In the genomic region with DNA sequence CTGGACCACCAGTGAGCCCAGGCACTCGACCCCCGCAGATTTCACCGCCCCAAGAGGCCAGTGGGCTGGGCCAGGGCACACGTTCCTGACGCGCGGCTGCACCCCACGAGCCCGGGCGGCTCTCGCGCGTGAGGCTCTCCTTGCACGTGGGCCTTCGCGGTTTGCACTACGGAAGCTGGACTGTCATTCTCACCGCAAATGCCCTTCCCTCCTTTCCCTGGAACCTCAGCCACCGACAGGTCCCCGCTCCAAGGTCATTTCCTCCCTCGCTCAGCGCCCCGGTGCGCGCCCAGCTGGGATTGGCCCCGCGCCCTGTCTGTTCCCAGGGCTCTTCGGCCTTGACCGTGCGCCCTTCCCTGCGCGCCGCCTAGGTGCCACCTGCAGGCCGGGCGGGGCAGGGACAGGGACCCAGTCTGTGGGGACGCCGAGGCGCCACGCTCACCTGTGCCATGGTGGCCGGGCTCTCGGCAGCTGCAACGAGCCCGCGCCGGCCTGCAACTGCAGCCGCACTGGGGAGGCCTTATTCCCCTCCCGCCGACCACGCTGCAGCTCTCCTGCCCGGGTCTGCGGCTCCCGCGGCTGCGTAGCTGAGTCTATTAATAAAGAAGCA, we compare ENCODE assay signal across 8 cellular contexts. TPM values are rescaled to one million over a fixed set of nuclear protein-coding genes. Genes with fewer than 3 reads are reported as not detected.
DNase-seq lines count a peak whose midpoint lies in the region; ATAC-seq, FAIRE-seq and TF ChIP-seq lines count a peak whose summit lies in the region.

No MANE protein-coding gene starts in this region.

- H3K4me1 ChIP-seq in ascending aorta (peaks cover 7 to 40% of the 10 kb centered on the region in 2 donors), keratinocyte (ENCODE audit: control insufficient read depth, extremely low read depth, insufficient read depth, low read length) (peaks cover 23% of the 10 kb centered on the region)

- no peak for FAIRE-seq in keratinocyte (lab: Jason Lieb, UNC)

- CTCF ChIA-PET in T-cell (lab: Charles Lee), result interaction anchor here (1.1 to 1.3 kb wide), 3 partner anchors 18 to 42 kb away, joined by 3 to 4 read pairs (median 4); no protein-coding TSS in a partner anchor

- H3K27ac ChIP-seq in C4-2B (peak overlapping the region; percentile 49), ascending aorta (no peak overlapping the region), keratinocyte (ENCODE audit: control insufficient read depth, insufficient read depth, low read length) (no peak overlapping the region)

- H3K4me2 ChIP-seq in keratinocyte (ENCODE audit: control insufficient read depth, extremely low read depth, insufficient read depth, low read depth, low read length), result peak overlapping the region; percentile 80

- H3K9ac ChIP-seq in keratinocyte (ENCODE audit: control insufficient read depth, extremely low read depth, insufficient read depth, low read length), result no peak overlapping the region

- no peak; the same call in 1 of the 2 replicates for TF ChIP-seq CTCF in C4-2B (conservative IDR thresholded peaks at IDR 0.05)
- peak; percentile 28 to 45 (median 28) for TF ChIP-seq CTCF in ascending aorta (IDR thresholded peaks at IDR 0.05)
- peak; percentile 22 to 86 (median 72) for TF ChIP-seq CTCF in keratinocyte (optimal IDR thresholded peaks at IDR 0.05 in 1 of 3, IDR thresholded peaks at IDR 0.05 in 1 of 3, conservative IDR thresholded peaks at IDR 0.05 in 1 of 3; ENCODE audit: extremely low read depth in 1 of 3, insufficient read depth in 2 of 3, low read length in 3 of 3)

- no peaks in the 10 kb centered on the region for H3K79me2 ChIP-seq in keratinocyte (ENCODE audit: control insufficient read depth, insufficient read depth, low read length)

- no peaks in the 10 kb centered on the region for H3K9me3 Mint-ChIP-seq in T-cell

- H3K27me3 Mint-ChIP-seq in T-cell, result peaks cover 0 to 6% of the 10 kb centered on the region in 2 donors

- H2AFZ ChIP-seq in keratinocyte (ENCODE audit: control insufficient read depth, low read length), result peak overlapping the region; percentile 27

- peak overlapping the region; percentile 87 to 94 for H3K4me3 ChIP-seq in ascending aorta
- H3K4me3 ChIP-seq in keratinocyte (ENCODE audit: control insufficient read depth in 2 of 3, extremely low read depth in 1 of 3, insufficient read depth in 2 of 3, low read depth in 1 of 3, low read length in 3 of 3), result peak overlapping the region; percentile 18 to 57 (median 46)

- peak overlapping the region; percentile 87 to 94 (median 87) for H3K4me3 Mint-ChIP-seq in T-cell

- H3K4me1 Mint-ChIP-seq in T-cell, result peaks cover 32 to 36% (median 34%) of the 10 kb centered on the region in 3 donors

- ATAC-seq in GM19452 (IDR thresholded peaks at IDR 0.05; ENCODE audit: unreplicated experiment) (peak; percentile 40), T-cell (replicated peaks in 1 of 4) (peak; percentile 49 to 63 (median 58)), GM21786 (IDR thresholded peaks at IDR 0.05; ENCODE audit: unreplicated experiment) (no peak)

- H3K9me3 ChIP-seq in ascending aorta (no peaks in the 10 kb centered on the region), keratinocyte (ENCODE audit: control insufficient read depth, low read depth, low read length) (no peaks in the 10 kb centered on the region)

- H3K27ac Mint-ChIP-seq in T-cell, result peak overlapping the region; percentile 87 to 90

- dilution Hi-C loops in keratinocyte (cut with MboI; ENCODE audit: extremely low pct_ligation_motif_present, low sequenced_read_pairs), result no loop called here

- no peaks in the 10 kb centered on the region for H3K36me3 ChIP-seq in ascending aorta
- no peaks in the 10 kb centered on the region for H3K36me3 ChIP-seq in keratinocyte (ENCODE audit: control insufficient read depth in 2 of 2, extremely low read depth in 1 of 2, insufficient read depth in 2 of 2, low read length in 2 of 2)

- POLR2A ChIA-PET in T-cell (lab: Charles Lee), result interaction anchor here (0.6 to 1.0 kb wide), 3 partner anchors 20 to 103 kb away, joined by 3 to 7 read pairs (median 4); no protein-coding TSS in a partner anchor

- intact Hi-C loops in ascending aorta (cut with DNase I), result loop anchor here (2.0 to 5.0 kb wide), 3 partner anchors 45 to 798 kb away; a partner anchor contains a TSS

- no peaks in the 10 kb centered on the region for H3K27me3 ChIP-seq in ascending aorta
- peaks cover 8% of the 10 kb centered on the region for H3K27me3 ChIP-seq in keratinocyte (ENCODE audit: control insufficient read depth, extremely low read depth, insufficient read depth, low read length)

- peak; percentile 57 to 64 for DNase-seq in Kasumi-1 (lab: John Stamatoyannopoulos, UW)
- peak in 33 of 34 experiments; percentile 21 to 80 (median 49) for DNase-seq in T-cell
- no peak for DNase-seq in ascending aorta (ENCODE audit: low spot score in 2 of 2)
- DNase-seq in keratinocyte (ENCODE audit: low read depth, low spot score), result no peak
- peak; percentile 75 for DNase-seq in stimulated activated CD4-positive, alpha-beta T cell treated with anti-CD3 and anti-CD28 coated beads, Interleukin-4, amount 100 ng/mL, for 24 hours

- H3K36me3 Mint-ChIP-seq in T-cell, result no peaks in the 10 kb centered on the region

- H3K9me1 ChIP-seq in keratinocyte (ENCODE audit: control insufficient read depth, extremely low read depth, insufficient read depth, low read length), result no peaks in the 10 kb centered on the region

- H4K20me1 ChIP-seq in keratinocyte (ENCODE audit: control insufficient read depth, extremely low read depth, insufficient read depth, low read length), result no peaks in the 10 kb centered on the region

RNA-seq across cellular contexts. Expression of a gene that starts 2.1 kb away (rescaled TPM):
- 10 to 100 TPM; 21.2 to 44.1 (median 35.9) TPM for total RNA-seq in T-cell
- total RNA-seq in ascending aorta, result 76.3 TPM
- 12.0 to 25.5 TPM (median 12.9 TPM) in 3 replicates for polyA plus RNA-seq in keratinocyte
- 17.0 TPM for polyA plus RNA-seq in keratinocyte (2011; ENCODE audit: low read depth)
- polyA plus RNA-seq in keratinocyte (2011; cell fraction: cytosol; rRNA removed), result 10.7 and 11.6 TPM in 2 replicates
- polyA plus RNA-seq in keratinocyte (2011; cell fraction: nucleus; rRNA removed), result 35.0 and 37.1 TPM in 2 replicates
- 13.3 and 25.6 TPM in 2 replicates for polyA plus RNA-seq in keratinocyte (2012; ENCODE audit: low replicate concordance)
- polyA minus RNA-seq in keratinocyte, result 36.9 to 65.1 TPM (median 42.2 TPM) in 3 replicates
- polyA minus RNA-seq in keratinocyte (2011; cell fraction: cytosol; rRNA and poly(A)+ RNA removed), result 33.8 TPM
- polyA minus RNA-seq in keratinocyte (2011; cell fraction: nucleus; rRNA and poly(A)+ RNA removed), result 70.4 and 95.8 TPM in 2 replicates

RNA-seq across cellular contexts. Expression of a gene that starts 59.8 kb away (rescaled TPM):
- 10 to 100 TPM; 34.0 to 36.9 (median 35.3) TPM for total RNA-seq in T-cell
- total RNA-seq in ascending aorta, result 14.2 TPM
- 85.8 to 120 TPM (median 115 TPM) in 3 replicates for polyA plus RNA-seq in keratinocyte
- 39.1 TPM for polyA plus RNA-seq in keratinocyte (2011; ENCODE audit: low read depth)
- polyA plus RNA-seq in keratinocyte (2011; cell fraction: cytosol; rRNA removed), result 69.4 and 91.8 TPM in 2 replicates
- 38.2 and 40.5 TPM in 2 replicates for polyA plus RNA-seq in keratinocyte (2011; cell fraction: nucleus; rRNA removed)
- polyA plus RNA-seq in keratinocyte (2012; ENCODE audit: low replicate concordance), result 65.3 and 103 TPM in 2 replicates
- polyA minus RNA-seq in keratinocyte, result 26.2 to 34.7 TPM (median 31.8 TPM) in 3 replicates
- 67.5 TPM for polyA minus RNA-seq in keratinocyte (2011; cell fraction: cytosol; rRNA and poly(A)+ RNA removed)
- 12.7 and 12.9 TPM in 2 replicates for polyA minus RNA-seq in keratinocyte (2011; cell fraction: nucleus; rRNA and poly(A)+ RNA removed)

RNA-seq across cellular contexts. Expression of a gene that starts 59.9 kb away (rescaled TPM):
- total RNA-seq in T-cell (10 to 100 TPM; 33.5 to 59.8 (median 37.0) TPM), ascending aorta (52.0 TPM)
- polyA plus RNA-seq in keratinocyte, result 6.2 to 10.0 TPM (median 7.3 TPM) in 3 replicates
- 8.5 TPM for polyA plus RNA-seq in keratinocyte (2011; ENCODE audit: low read depth)
- polyA plus RNA-seq in keratinocyte (2011; cell fraction: cytosol; rRNA removed), result 4.2 and 7.1 TPM in 2 replicates
- 21.3 and 27.7 TPM in 2 replicates for polyA plus RNA-seq in keratinocyte (2011; cell fraction: nucleus; rRNA removed)
- polyA plus RNA-seq in keratinocyte (2012; ENCODE audit: low replicate concordance), result 6.8 and 7.4 TPM in 2 replicates
- 8.4 to 19.3 TPM (median 12.9 TPM) in 3 replicates for polyA minus RNA-seq in keratinocyte
- 8.1 TPM for polyA minus RNA-seq in keratinocyte (2011; cell fraction: cytosol; rRNA and poly(A)+ RNA removed)
- 12.2 and 14.3 TPM in 2 replicates for polyA minus RNA-seq in keratinocyte (2011; cell fraction: nucleus; rRNA and poly(A)+ RNA removed)

Comparison
In these comparisons a context has a peak if more than half of its experiments do, and no peak if none do; other contexts are left out.
1. DNase-seq: peak in Kasumi-1 (2 of 2), T-cell (33 of 34) and stimulated activated CD4-positive, alpha-beta T cell treated with anti-CD3 and anti-CD28 coated beads, Interleukin-4, amount 100 ng/mL, for 24 hours (single experiment); none in ascending aorta (0 of 2) and keratinocyte (single experiment).